ENCODE assay signal across 17 cellular contexts in genomic region chr1:7845761-7846160, GRCh38. TPM values are rescaled to one million over a fixed set of nuclear protein-coding genes. Genes with fewer than 3 reads are reported as not detected.
DNase-seq lines count a peak whose midpoint lies in the region; ATAC-seq and TF ChIP-seq lines count a peak whose summit lies in the region.
"Had no signal": no experiment of that assay in that cellular context is flagged by ENCODE, and none has a peak within 500 bp of the region (broad histone marks: within the 10 kb centered on the region; RNA-seq: fewer than 3 reads in every experiment).

No MANE protein-coding gene starts in this region.

- H3K79me1 ChIP-seq in IMR-90 (ENCODE audit: low read depth in 1 of 2, low read length in 2 of 2) = no peaks in the 10 kb centered on the region

- no peak overlapping the region for H2AK9ac ChIP-seq in IMR-90 (replicated peaks; ENCODE audit: low read depth, low read length, poor library complexity)

- H3K36me3 ChIP-seq in IMR-90 (ENCODE audit: control insufficient read depth, insufficient read depth, low read length) = peaks cover 2% of the 10 kb centered on the region
- H3K36me3 ChIP-seq in brain microvascular endothelial cell (replicated peaks) = no peaks in the 10 kb centered on the region
- no peaks in the 10 kb centered on the region for H3K36me3 ChIP-seq in osteoblast (ENCODE audit: insufficient read depth, low read length)

- H2AK5ac ChIP-seq in IMR-90 (ENCODE audit: low read depth, low read length) = no peak overlapping the region

- no CpG with 5 or more reads among the region's 2 CpGs for WGBS in IMR-90 (ENCODE audit: extremely low coverage in 2 of 2, insufficient read length in 1 of 2), 2 experiments

- no peak overlapping the region for H3K4me3 ChIP-seq in AG10803 (ENCODE audit: low read length)
- no peak overlapping the region for H3K4me3 ChIP-seq in IMR-90 (ENCODE audit: insufficient read depth, low read depth, low read length)
- no peak overlapping the region for H3K4me3 ChIP-seq in brain microvascular endothelial cell (ENCODE audit: low read depth, low read length)
- no peak overlapping the region for H3K4me3 ChIP-seq in osteoblast (ENCODE audit: insufficient read depth, low read length)

- H2AFZ ChIP-seq in IMR-90 (replicated peaks; ENCODE audit: low read length, poor library complexity) (no peak overlapping the region), osteoblast (ENCODE audit: low read length) (no peak overlapping the region)

- H4K91ac ChIP-seq in IMR-90 (ENCODE audit: insufficient read depth, low read depth, low read length) = no peak overlapping the region

- no peak overlapping the region for H2BK20ac ChIP-seq in IMR-90 (ENCODE audit: low read depth, low read length)

- no peak overlapping the region for H3K9ac ChIP-seq in IMR-90 (ENCODE audit: low read depth, low read length)

- DNase-seq in AG10803 (ENCODE audit: low read depth) = peak; percentile 35
- DNase-seq in IMR-90 = peak; percentile 92
- DNase-seq in brain microvascular endothelial cell = peak; percentile 7
- peak; percentile 10 for DNase-seq in osteoblast (ENCODE audit: insufficient read length, low spot score, missing footprints)
- no peak for DNase-seq in occipital lobe (lab: John Stamatoyannopoulos, UW)
- no peak for DNase-seq in NAMALWA (ENCODE audit: low spot score)
- DNase-seq: CD8-positive, alpha-beta T cell; KBM-7; NCI-H1105; NCI-H1694 treated with DMSO at 0.1 percent for 48 hours; NCI-H446 treated with DMSO at 0.1 percent for 48 hours; SHP77 had no signal

- POLR2A ChIA-PET in IMR-90 (lab: Charles Lee; ENCODE audit: unreplicated experiment) = no interaction called here

- CTCF ChIA-PET in IMR-90 (lab: Yijun Ruan, JAX) = interaction anchor here (0.6 to 1.2 kb wide), 2 partner anchors 33 to 93 kb away, joined by 3 to 8 read pairs; no protein-coding TSS in a partner anchor

- no peaks in the 10 kb centered on the region for H4K20me1 ChIP-seq in IMR-90 (ENCODE audit: insufficient read depth, low read length)
- no peaks in the 10 kb centered on the region for H4K20me1 ChIP-seq in osteoblast (ENCODE audit: insufficient read depth, low read length)

- H3K4me2 ChIP-seq in IMR-90 (ENCODE audit: low read depth, low read length) = no peak overlapping the region
- H3K4me2 ChIP-seq in osteoblast (ENCODE audit: insufficient read depth, low read length) = no peak overlapping the region

- H3K23ac ChIP-seq in IMR-90 (ENCODE audit: low read depth, low read length) = no peak overlapping the region

- H2BK5ac ChIP-seq in IMR-90 (ENCODE audit: low read depth, low read length, poor library complexity, severe bottlenecking) = no peak overlapping the region

- H3K14ac ChIP-seq in IMR-90 (replicated peaks; ENCODE audit: low read depth, low read length) = no peak overlapping the region

- in situ Hi-C loops in IMR-90 (cut with MboI; ENCODE audit: low sequenced_read_pairs) = no loop called here
- in situ Hi-C loops in brain microvascular endothelial cell (cut with HindIII; ENCODE audit: low pct_ligation_motif_present, low sequenced_read_pairs) = no loop called here

- no peaks in the 10 kb centered on the region for H3K79me2 ChIP-seq in osteoblast (ENCODE audit: insufficient read depth, low read length)

- H4K8ac ChIP-seq in IMR-90 (ENCODE audit: low read depth in 2 of 2, low read length in 2 of 2) = no peak overlapping the region

- TF ChIP-seq RAD21 in IMR-90 (IDR thresholded peaks at IDR 0.05; ENCODE audit: low read length) = no peak

- BruUV-seq in IMR-90 (replicated peaks; lab: Mats Ljungman, UMichigan) = no TSS peak

- no peak overlapping the region for H3K27ac ChIP-seq in IMR-90 (ENCODE audit: insufficient read depth, low read length)
- H3K27ac ChIP-seq in brain microvascular endothelial cell = no peak overlapping the region
- H3K27ac ChIP-seq in osteoblast (ENCODE audit: low read depth, low read length) = no peak overlapping the region

- dilution Hi-C loops in IMR-90 (cut with HindIII; ENCODE audit: low sequenced_read_pairs, unreplicated experiment) = no loop called here

- no peaks in the 10 kb centered on the region for H3K27me3 ChIP-seq in IMR-90 (ENCODE audit: control insufficient read depth, insufficient read depth, low read length)
- H3K27me3 ChIP-seq in brain microvascular endothelial cell (replicated peaks) = peaks cover under 1% of the 10 kb centered on the region
- H3K27me3 ChIP-seq in osteoblast (ENCODE audit: insufficient read depth, low read length) = no peaks in the 10 kb centered on the region

- TF ChIP-seq CTCF in AG10803 (conservative IDR thresholded peaks at IDR 0.05; ENCODE audit: low read length) = no peak
- no peak for TF ChIP-seq CTCF in IMR-90 (conservative IDR thresholded peaks at IDR 0.05; ENCODE audit: low read depth, low read length)
- no peak for TF ChIP-seq CTCF in brain microvascular endothelial cell (IDR thresholded peaks at IDR 0.05; ENCODE audit: low read depth, low read length, missing control alignments)
- TF ChIP-seq CTCF in osteoblast (IDR thresholded peaks at IDR 0.05; ENCODE audit: extremely low read depth, low read depth, low read length) = no peak

- no peak overlapping the region for H2BK120ac ChIP-seq in IMR-90 (ENCODE audit: low read depth, low read length)

- no peak overlapping the region for H2BK15ac ChIP-seq in IMR-90 (ENCODE audit: low read depth, low read length)

- H3K56ac ChIP-seq in IMR-90 (ENCODE audit: extremely low read depth, insufficient read depth, low read length) = no peak overlapping the region

- intact Hi-C loops in IMR-90 (cut with micrococcal nuclease) = loop anchor here (5.0 kb wide), 1 partner anchor 37 kb away; no protein-coding TSS in a partner anchor

- TF ChIP-seq POLR2A in IMR-90 (IDR thresholded peaks at IDR 0.05; ENCODE audit: low read depth, low read length) = no peak

- H3K4me1 ChIP-seq in IMR-90 (ENCODE audit: control insufficient read depth, insufficient read depth, low read length) = peaks cover 9% of the 10 kb centered on the region
- no peaks in the 10 kb centered on the region for H3K4me1 ChIP-seq in osteoblast (ENCODE audit: insufficient read depth, low read length)

- no peak overlapping the region for H3K18ac ChIP-seq in IMR-90 (ENCODE audit: low read depth, low read length)

- ATAC-seq in IMR-90 (ENCODE audit: low read depth) = peak; percentile 88
- ATAC-seq in GM19455 (IDR thresholded peaks at IDR 0.05; ENCODE audit: unreplicated experiment) = no peak
- ATAC-seq: CD8-positive, alpha-beta T cell; Panc1; SK-N-SH treated with all-trans-retinoic acid at 6 μM for 48 hours had no signal

- 0 out of 2 replicates have a peak, but pooled peaks cover 3% of the 10 kb centered on the region for H3K9me1 ChIP-seq in IMR-90 (ENCODE audit: insufficient read depth, low read length)

- no peak overlapping the region for H3K4ac ChIP-seq in IMR-90 (ENCODE audit: low read depth, low read length)

- H3K9me3 ChIP-seq in IMR-90 (ENCODE audit: control insufficient read depth, insufficient read depth, low read length) = no peaks in the 10 kb centered on the region
- no peaks in the 10 kb centered on the region for H3K9me3 ChIP-seq in osteoblast (ENCODE audit: low read depth, low read length)

- H4K5ac ChIP-seq in IMR-90 (ENCODE audit: low read depth, low read length) = no peak overlapping the region

TF ChIP-seq in IMR-90, 13 proteins besides CTCF, POLR2A, EP300 and RAD21:
- no peak for TF ChIP-seq RCOR1 (IDR thresholded peaks at IDR 0.05; ENCODE audit: insufficient replicate concordance, low read length)
- TF ChIP-seq CHD1 (IDR thresholded peaks at IDR 0.05; ENCODE audit: low read depth, low read length) = no peak
- TF ChIP-seq, protein P1, sequence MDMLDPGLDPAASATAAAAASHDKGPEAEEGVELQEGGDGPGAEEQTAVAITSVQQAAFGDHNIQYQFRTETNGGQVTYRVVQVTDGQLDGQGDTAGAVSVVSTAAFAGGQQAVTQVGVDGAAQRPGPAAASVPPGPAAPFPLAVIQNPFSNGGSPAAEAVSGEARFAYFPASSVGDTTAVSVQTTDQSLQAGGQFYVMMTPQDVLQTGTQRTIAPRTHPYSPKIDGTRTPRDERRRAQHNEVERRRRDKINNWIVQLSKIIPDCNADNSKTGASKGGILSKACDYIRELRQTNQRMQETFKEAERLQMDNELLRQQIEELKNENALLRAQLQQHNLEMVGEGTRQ (IDR thresholded peaks at IDR 0.05; ENCODE audit: low read depth, low read length) = no peak
- no peak for TF ChIP-seq SMC3 (IDR thresholded peaks at IDR 0.05; ENCODE audit: low read depth, low read length)
- TF ChIP-seq RFX5 (IDR thresholded peaks at IDR 0.05; ENCODE audit: low read depth, low read length) = no peak
- TF ChIP-seq BHLHE40 (IDR thresholded peaks at IDR 0.05; ENCODE audit: low read depth, low read length) = peak; percentile 71
- TF ChIP-seq MXI1 (IDR thresholded peaks at IDR 0.05; ENCODE audit: borderline replicate concordance, low read depth, low read length) = no peak

RNA-seq across cellular contexts. Expression of gene UTS2, which starts 7.1 kb away (rescaled TPM):
- total RNA-seq in IMR-90 (2012; rRNA removed) (not detected in 2 replicates), osteoblast (under 0.01 and 0.29 TPM in 2 replicates), occipital lobe (not detected)
- not detected in 2 replicates for polyA plus RNA-seq in IMR-90 (2012; rRNA removed)
- polyA plus RNA-seq in IMR-90 (2012; cell fraction: cytosol; rRNA removed) = not detected in 2 replicates
- polyA plus RNA-seq in IMR-90 (2012; cell fraction: nucleus; rRNA removed; ENCODE audit: low replicate concordance) = not detected in 2 replicates
- total RNA-seq: MCF 10A had no signal
- polyA plus RNA-seq: BJ had no signal

Comparison
In these comparisons a context has a peak if more than half of its experiments do, and no peak if none do; other contexts are left out.
1. DNase-seq: peak in AG10803 (single experiment), IMR-90 (single experiment), brain microvascular endothelial cell (single experiment) and osteoblast (single experiment); none in occipital lobe (single experiment) and NAMALWA (single experiment).